In the genomic region with DNA sequence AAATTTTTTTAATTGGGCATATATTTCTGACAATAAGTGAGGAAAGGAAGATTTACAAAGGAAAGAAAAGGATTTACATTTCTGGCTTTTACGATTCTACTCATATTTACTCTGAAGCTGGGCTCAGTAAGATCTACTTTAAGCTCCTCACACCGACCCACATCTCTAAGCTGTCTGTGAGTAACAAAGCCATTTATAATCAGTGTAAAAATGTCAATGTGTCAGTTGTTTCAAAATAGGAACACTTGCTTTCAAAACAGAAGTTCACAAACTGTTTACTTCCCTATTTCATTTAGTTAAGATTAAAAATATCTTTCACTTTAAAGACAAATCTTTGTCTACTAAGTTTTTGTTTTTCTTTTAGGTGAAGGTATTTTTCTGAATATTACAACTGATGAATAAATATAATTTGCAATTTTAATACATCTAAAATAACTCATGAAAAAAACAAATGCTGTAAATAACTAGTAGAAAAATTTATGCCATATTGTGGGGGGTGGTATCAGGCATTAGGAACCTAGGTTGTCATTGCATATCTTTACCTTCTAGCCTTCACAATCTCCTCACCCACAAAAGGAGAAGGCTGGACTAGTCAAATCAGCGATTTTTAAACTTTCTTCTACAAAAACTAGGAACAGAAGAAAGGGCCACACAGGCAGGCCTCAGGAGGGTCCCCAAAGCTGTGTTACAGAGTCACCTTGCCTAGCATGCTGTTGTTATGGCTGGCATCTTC, we compare ENCODE assay signal across 12 cellular contexts.
DNase-seq lines count a peak whose midpoint lies in the region; ATAC-seq, FAIRE-seq and TF ChIP-seq lines count a peak whose summit lies in the region.
"Had no signal": no experiment of that assay in that cellular context is flagged by ENCODE, and none has a peak within 500 bp of the region (broad histone marks: within the 10 kb centered on the region; RNA-seq: fewer than 3 reads in every experiment).

No MANE protein-coding gene starts in this region.

- H2AFZ ChIP-seq in OCI-LY7 (ENCODE audit: low read length) (peak overlapping the region; percentile 32; the same call in 1 of the 2 replicates), HepG2 (ENCODE audit: low read length) (no peak overlapping the region)

- TF ChIP-seq CTCF in OCI-LY7 (conservative IDR thresholded peaks at IDR 0.05; ENCODE audit: low read length) (no peak), HepG2 (CRISPR knock-in tag; IDR thresholded peaks at IDR 0.05) (no peak)

- H3K4me3 ChIP-seq in OCI-LY7 (ENCODE audit: low read depth, low read length, poor library complexity, severe bottlenecking) (peak overlapping the region; percentile 63), HepG2 (replicated peaks in 1 of 3; ENCODE audit: insufficient read depth in 1 of 3, low read depth in 2 of 3, low read length in 3 of 3) (no peak overlapping the region)
- H3K4me3 ChIP-seq: SK-N-MC had no signal

- intact Hi-C loops in OCI-LY7 (cut with micrococcal nuclease; ENCODE audit: unreplicated experiment) (loop anchor here (2.0 to 10.0 kb wide), 3 partner anchors 62 to 154 kb away; partner anchors contain the start of gene VWA3B), HepG2 (cut with micrococcal nuclease; ENCODE audit: unreplicated experiment) (no loop called here)

- peak; percentile 71 for DNase-seq in OCI-LY7 (ENCODE audit: low spot score)
- no peak for DNase-seq in naive B cell
- DNase-seq in HepG2 (ENCODE audit: low spot score), result no peak
- no peak for DNase-seq in amniotic stem cell (lab: John Stamatoyannopoulos, UW)
- DNase-seq: activated CD8-positive, alpha-beta T cell treated with anti-CD3 and anti-CD28 coated beads for 36 hours; effector memory CD4-positive, alpha-beta T cell had no signal

- H3K27me3 Mint-ChIP-seq in naive B cell, result no peaks in the 10 kb centered on the region
- H3K27me3 Mint-ChIP-seq: activated CD8-positive, alpha-beta T cell treated with anti-CD3 and anti-CD28 coated beads for 36 hours had no signal

- no peak for TF ChIP-seq RAD21 in HepG2 (CRISPR knock-in tag; IDR thresholded peaks at IDR 0.05)

- H3K4me1 ChIP-seq in OCI-LY7 (ENCODE audit: insufficient read depth, low read length, poor library complexity, severe bottlenecking), result peaks cover 84% of the 10 kb centered on the region
- H3K4me1 ChIP-seq in HepG2 (ENCODE audit: insufficient read depth, low read length), result peaks cover 8% of the 10 kb centered on the region

- no peaks in the 10 kb centered on the region for H3K27me3 ChIP-seq in HepG2 (ENCODE audit: control insufficient read depth in 1 of 2, insufficient read depth in 2 of 2, low read length in 2 of 2)

- H3K9ac ChIP-seq in HepG2 (ENCODE audit: insufficient read depth, low read depth, low read length), result no peak overlapping the region

- BruUV-seq in OCI-LY7 (replicated peaks; lab: Mats Ljungman, UMichigan) (no TSS peak), HepG2 (replicated peaks; lab: Mats Ljungman, UMichigan) (no TSS peak)

- ATAC-seq in GM18498 (IDR thresholded peaks at IDR 0.05; ENCODE audit: unreplicated experiment) (peak; percentile 50), HG02798 (IDR thresholded peaks at IDR 0.05; ENCODE audit: poor library complexity, unreplicated experiment) (peak; percentile 58), naive B cell (ENCODE audit: low read depth in 2 of 2) (peak; percentile 54 to 59), HepG2 (no peak), HG02938 (IDR thresholded peaks at IDR 0.05; ENCODE audit: unreplicated experiment) (no peak), HG02981 (IDR thresholded peaks at IDR 0.05; ENCODE audit: unreplicated experiment) (no peak)
- ATAC-seq: activated CD8-positive, alpha-beta T cell treated with anti-CD3 and anti-CD28 coated beads for 36 hours had no signal

- peak overlapping the region; percentile 80 to 93 (median 88) for H3K27ac Mint-ChIP-seq in naive B cell
- H3K27ac Mint-ChIP-seq: activated CD8-positive, alpha-beta T cell treated with anti-CD3 and anti-CD28 coated beads for 36 hours had no signal

- H3K79me2 ChIP-seq in OCI-LY7 (ENCODE audit: insufficient read depth, low read depth, low read length) (peaks cover 96% of the 10 kb centered on the region), HepG2 (ENCODE audit: insufficient read depth, low read length) (peaks cover 77% of the 10 kb centered on the region)

- H3K9me2 ChIP-seq in OCI-LY7 (ENCODE audit: insufficient read depth, low read length), result no peaks in the 10 kb centered on the region

- POLR2A ChIA-PET in OCI-LY7 (lab: Charles Lee) (interaction anchor here (0.7 to 1.8 kb wide), 7 partner anchors 10 to 97 kb away, joined by 3 to 12 read pairs (median 5); no protein-coding TSS in a partner anchor), HepG2 (lab: Yijun Ruan, JAX) (no interaction called here)

- H3K4me1 Mint-ChIP-seq in naive B cell, result peaks cover 73 to 90% (median 73%) of the 10 kb centered on the region in 3 donors

- H3K36me3 Mint-ChIP-seq in naive B cell, result peaks cover 0 to 5% of the 10 kb centered on the region in 2 donors

- TF ChIP-seq EP300 in HepG2 (IDR thresholded peaks at IDR 0.05; ENCODE audit: low read depth in 2 of 2, low read length in 2 of 2) (no peak), HepG2 (CRISPR knock-in tag; IDR thresholded peaks at IDR 0.05; ENCODE audit: borderline replicate concordance) (no peak)

- peaks cover 5% of the 10 kb centered on the region for H3K36me3 ChIP-seq in OCI-LY7 (ENCODE audit: insufficient read depth, low read length)
- H3K36me3 ChIP-seq in HepG2 (replicated peaks in 1 of 2; ENCODE audit: control insufficient read depth in 1 of 2, insufficient read depth in 2 of 2, low read length in 2 of 2), result no peaks in the 10 kb centered on the region; a peak in 1 of 5 replicates

- 91% methylated on average over 3 of the region's 3 CpGs for WGBS in HepG2 (ENCODE audit: low lambda C conversion rate)

- CTCF ChIA-PET in OCI-LY7 (lab: Charles Lee; ENCODE audit: unreplicated experiment), result no interaction called here
- CTCF ChIA-PET in HepG2 (lab: Yijun Ruan, JAX; ENCODE audit: low intra/inter-chr PET ratio, low total read pairs), result no interaction called here

- H4K20me1 ChIP-seq in OCI-LY7 (ENCODE audit: insufficient read depth, low read length), result no peaks in the 10 kb centered on the region
- peaks cover 12% of the 10 kb centered on the region; the same call in 1 of the 2 replicates for H4K20me1 ChIP-seq in HepG2 (ENCODE audit: insufficient read depth, low read length)

- H3K4me2 ChIP-seq in OCI-LY7 (ENCODE audit: low read length) (peak overlapping the region; percentile 94), HepG2 (ENCODE audit: low read depth, low read length) (no peak overlapping the region)

- no peak for FAIRE-seq in HepG2 (lab: Jason Lieb, UNC)
- FAIRE-seq: H54 had no signal

- H3K4me3 Mint-ChIP-seq in naive B cell, result peak overlapping the region; percentile 40 to 86 (median 74)
- H3K4me3 Mint-ChIP-seq: activated CD8-positive, alpha-beta T cell treated with anti-CD3 and anti-CD28 coated beads for 36 hours had no signal

- in situ Hi-C loops in HepG2 (cut with HindIII; ENCODE audit: extremely low pct_ligation_motif_present, low pct_unique_long_range_greater_than_20kb), result no loop called here

- H3K9me3 ChIP-seq in OCI-LY7 (ENCODE audit: low read length) (no peaks in the 10 kb centered on the region; the same call in 1 of the 2 replicates), HepG2 (ENCODE audit: low read length) (no peaks in the 10 kb centered on the region)

- no peak for TF ChIP-seq POLR2A in HepG2 (IDR thresholded peaks at IDR 0.05; ENCODE audit: insufficient read depth in 1 of 2, low read depth in 2 of 2, low read length in 2 of 2)

- peaks cover 0 to 1% (median 0%) of the 10 kb centered on the region in 7 donors for H3K9me3 Mint-ChIP-seq in naive B cell

- peak overlapping the region; percentile 93 for H3K27ac ChIP-seq in OCI-LY7 (ENCODE audit: low read depth, low read length, poor library complexity, severe bottlenecking)
- H3K27ac ChIP-seq in HepG2 (ENCODE audit: extremely low read length, insufficient read depth, low read length), result no peak overlapping the region
- H3K27ac ChIP-seq: SK-N-MC had no signal

TF ChIP-seq in HepG2, 621 proteins besides CTCF, POLR2A, EP300 and RAD21:
- TF ChIP-seq MAFK (conservative IDR thresholded peaks at IDR 0.05 in 1 of 2, IDR thresholded peaks at IDR 0.05 in 1 of 2; ENCODE audit: low read length in 2 of 2), result 0 out of 4 replicates have a peak, but pooled peaks of 1 of the 2 experiments have one; percentile 8
- TF ChIP-seq MXI1 (IDR thresholded peaks at IDR 0.05; ENCODE audit: borderline replicate concordance, low read depth, low read length), result no peak
TF ChIP-seq in HepG2: peak in this region for 1.

Comparison
In these comparisons a context has a peak if more than half of its experiments do, and no peak if none do; other contexts are left out.
1. ATAC-seq: peak in GM18498 (single experiment), HG02798 (single experiment) and naive B cell (2 of 2); none in HepG2 (single experiment), HG02938 (single experiment) and HG02981 (single experiment).